Comparison of ENCODE assay signal across 15 cellular contexts in the genomic region with DNA sequence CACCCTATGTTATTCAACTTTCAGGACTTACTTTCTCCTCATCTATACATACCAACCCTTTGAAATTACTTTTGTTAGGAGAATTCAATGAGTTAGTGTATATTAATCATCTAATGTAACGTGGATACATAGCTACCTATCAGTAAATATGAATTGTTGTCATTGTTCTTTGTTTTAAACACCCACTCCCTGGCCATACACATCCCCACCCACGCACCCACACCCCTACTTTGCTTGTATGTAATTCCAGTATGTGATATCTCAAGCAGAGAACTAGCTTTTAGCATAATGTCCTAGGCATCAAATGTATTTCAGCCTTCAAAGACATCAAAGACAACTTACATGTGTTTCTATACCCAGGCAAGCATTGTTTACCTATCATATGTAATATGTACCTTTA.
A peak's percentile ranks its signal among the peaks of the same experiment; 100 is the strongest.
DNase-seq lines count a peak whose midpoint lies in the region; ATAC-seq and TF ChIP-seq lines count a peak whose summit lies in the region.
"Had no signal": no experiment of that assay in that cellular context is flagged by ENCODE, and none has a peak within 500 bp of the region (broad histone marks: within the 10 kb centered on the region; RNA-seq: fewer than 3 reads in every experiment).

No MANE protein-coding gene starts in this region.

- H3K79me2 ChIP-seq in MM.1S (ENCODE audit: low read length) = no peaks in the 10 kb centered on the region

- DNase-seq in activated CD4-positive, alpha-beta T cell treated with anti-CD3 and anti-CD28 coated beads, Interleukin-2, amount 10 ng/mL, durations not matched to agents 7 days and 5 days = no peak
- no peak for DNase-seq in activated CD4-positive, alpha-beta T cell treated with anti-CD3 and anti-CD28 coated beads, Interleukin-2, amount 50 U/mL, for 4 hours
- no peak for DNase-seq in MM.1S
- DNase-seq in endothelial cell (ENCODE audit: low spot score) = no peak
- DNase-seq in GM10266 (ENCODE audit: extremely low spot score) = no peak
- DNase-seq in glutamatergic neuron = no peak
- DNase-seq: activated CD4-positive, alpha-beta T cell treated with anti-CD3 and anti-CD28 coated beads, Interleukin-2, amount 50 U/mL, for 1 hour; GF-D8; Kasumi-1; NCI-H526; stimulated activated CD4-positive, alpha-beta T cell treated with anti-CD3 and anti-CD28 coated beads, Interleukin-15, amount 100 ng/mL, for 24 hours had no signal

- H3K9me3 Mint-ChIP-seq in activated CD4-positive, alpha-beta T cell treated with anti-CD3 and anti-CD28 coated beads, Interleukin-2, amount 10 ng/mL, durations not matched to agents 7 days and 5 days = no peaks in the 10 kb centered on the region
- H3K9me3 Mint-ChIP-seq in endothelial cell (ENCODE audit: unreplicated experiment) = no peaks in the 10 kb centered on the region
- peaks cover 13% of the 10 kb centered on the region for H3K9me3 Mint-ChIP-seq in glutamatergic neuron (ENCODE audit: unreplicated experiment)

- H3K36me3 ChIP-seq in MM.1S (replicated peaks; ENCODE audit: insufficient read depth, low read length) (no peaks in the 10 kb centered on the region), skeletal muscle satellite cell (ENCODE audit: insufficient read depth, low read length) (peaks cover 61% of the 10 kb centered on the region)

- peak overlapping the region; percentile 87; the same call in 1 of the 2 replicates for H3K27ac ChIP-seq in MM.1S (ENCODE audit: low read length)

- no peaks in the 10 kb centered on the region for H4K20me1 ChIP-seq in MM.1S (ENCODE audit: insufficient read depth, low read length)

- H3F3A ChIP-seq in MM.1S (ENCODE audit: insufficient read depth, low read length) = peaks cover 23% of the 10 kb centered on the region; the same call in 1 of the 2 replicates

- H3K4me1 ChIP-seq in MM.1S (ENCODE audit: low read length) = peaks cover 61% of the 10 kb centered on the region
- H3K4me1 ChIP-seq in skeletal muscle satellite cell (ENCODE audit: control insufficient read depth, insufficient read depth, low read length) = peaks cover 90% of the 10 kb centered on the region

- H3K4me2 ChIP-seq in MM.1S (ENCODE audit: low read depth, low read length) = peak overlapping the region; percentile 26; the same call in 1 of the 2 replicates
- H3K4me2 ChIP-seq in skeletal muscle satellite cell (ENCODE audit: low read length) = peak overlapping the region; percentile 72

- peaks cover 72% of the 10 kb centered on the region for H3K4me1 Mint-ChIP-seq in activated CD4-positive, alpha-beta T cell treated with anti-CD3 and anti-CD28 coated beads, Interleukin-2, amount 10 ng/mL, durations not matched to agents 7 days and 5 days
- H3K4me1 Mint-ChIP-seq in endothelial cell (ENCODE audit: unreplicated experiment) (peaks cover 26% of the 10 kb centered on the region), glutamatergic neuron (ENCODE audit: low read depth, unreplicated experiment) (peaks cover 63% of the 10 kb centered on the region)

- H3K9me3 ChIP-seq in MM.1S (replicated peaks; ENCODE audit: insufficient read depth, low read length) (no peaks in the 10 kb centered on the region), skeletal muscle satellite cell (replicated peaks; ENCODE audit: low read length) (no peaks in the 10 kb centered on the region)

- no peak for ATAC-seq in HG02798 (IDR thresholded peaks at IDR 0.05; ENCODE audit: poor library complexity, unreplicated experiment)
- ATAC-seq: esophagus mucosa had no signal

- peak overlapping the region; percentile 62 for H3K27ac Mint-ChIP-seq in activated CD4-positive, alpha-beta T cell treated with anti-CD3 and anti-CD28 coated beads, Interleukin-2, amount 10 ng/mL, durations not matched to agents 7 days and 5 days
- peak overlapping the region; percentile 26 for H3K27ac Mint-ChIP-seq in endothelial cell (ENCODE audit: unreplicated experiment)
- H3K27ac Mint-ChIP-seq in glutamatergic neuron (ENCODE audit: unreplicated experiment) = no peak overlapping the region

- H3K4me3 ChIP-seq in MM.1S (ENCODE audit: low read length) (no peak overlapping the region), skeletal muscle satellite cell (ENCODE audit: low read length) (peak overlapping the region; percentile 39)
- H3K4me3 ChIP-seq: coronary artery had no signal

- H3K27me3 ChIP-seq in MM.1S (replicated peaks; ENCODE audit: insufficient read depth, low read length) (no peaks in the 10 kb centered on the region), skeletal muscle satellite cell (ENCODE audit: control insufficient read depth, insufficient read depth, low read length) (no peaks in the 10 kb centered on the region)

- CTCF ChIA-PET in activated CD4-positive, alpha-beta T cell treated with anti-CD3 and anti-CD28 coated beads, Interleukin-2, amount 10 ng/mL, durations not matched to agents 7 days and 5 days (lab: Charles Lee) = interaction anchor here (2.7 kb wide), 1 partner anchor 408 kb away, joined by 6 read pairs; no protein-coding TSS in a partner anchor

- H3K9ac ChIP-seq in MM.1S (ENCODE audit: low read length) (no peak overlapping the region), skeletal muscle satellite cell (ENCODE audit: low read depth, low read length) (peak overlapping the region; percentile 45)

- H3K27me3 Mint-ChIP-seq in activated CD4-positive, alpha-beta T cell treated with anti-CD3 and anti-CD28 coated beads, Interleukin-2, amount 10 ng/mL, durations not matched to agents 7 days and 5 days = no peaks in the 10 kb centered on the region
- H3K27me3 Mint-ChIP-seq in endothelial cell (ENCODE audit: unreplicated experiment) (peaks cover 5% of the 10 kb centered on the region), glutamatergic neuron (ENCODE audit: unreplicated experiment) (peaks cover 12% of the 10 kb centered on the region)

- POLR2A ChIA-PET in activated CD4-positive, alpha-beta T cell treated with anti-CD3 and anti-CD28 coated beads, Interleukin-2, amount 10 ng/mL, durations not matched to agents 7 days and 5 days (lab: Charles Lee) = no interaction called here

- H3K9me2 ChIP-seq in MM.1S (replicated peaks; ENCODE audit: insufficient read depth, low read length) = no peaks in the 10 kb centered on the region

- H2AFZ ChIP-seq in MM.1S (ENCODE audit: low read length) = no peak overlapping the region

- no peak for TF ChIP-seq CTCF in MM.1S (IDR thresholded peaks at IDR 0.05; ENCODE audit: low read length)
- TF ChIP-seq CTCF in endothelial cell (IDR thresholded peaks at IDR 0.05; ENCODE audit: unreplicated experiment) = no peak
- no peak for TF ChIP-seq CTCF in GM10266 (IDR thresholded peaks at IDR 0.05; ENCODE audit: control insufficient read depth, insufficient read depth, low read depth, missing control alignments)
- TF ChIP-seq CTCF in glutamatergic neuron (IDR thresholded peaks at IDR 0.05; ENCODE audit: partially characterized antibody, unreplicated experiment) = no peak

- H3K36me3 Mint-ChIP-seq in activated CD4-positive, alpha-beta T cell treated with anti-CD3 and anti-CD28 coated beads, Interleukin-2, amount 10 ng/mL, durations not matched to agents 7 days and 5 days (ENCODE audit: low read depth) = peaks cover 57% of the 10 kb centered on the region
- H3K36me3 Mint-ChIP-seq in endothelial cell (ENCODE audit: low read depth, unreplicated experiment) (peaks cover 36% of the 10 kb centered on the region), glutamatergic neuron (ENCODE audit: unreplicated experiment) (no peaks in the 10 kb centered on the region)

- no peak overlapping the region for H3K4me3 Mint-ChIP-seq in activated CD4-positive, alpha-beta T cell treated with anti-CD3 and anti-CD28 coated beads, Interleukin-2, amount 10 ng/mL, durations not matched to agents 7 days and 5 days
- H3K4me3 Mint-ChIP-seq in endothelial cell (ENCODE audit: unreplicated experiment) = no peak overlapping the region
- H3K4me3 Mint-ChIP-seq in glutamatergic neuron (ENCODE audit: unreplicated experiment) = no peak overlapping the region
